ENCODE assay signal across 2 cellular contexts in the genomic region with DNA sequence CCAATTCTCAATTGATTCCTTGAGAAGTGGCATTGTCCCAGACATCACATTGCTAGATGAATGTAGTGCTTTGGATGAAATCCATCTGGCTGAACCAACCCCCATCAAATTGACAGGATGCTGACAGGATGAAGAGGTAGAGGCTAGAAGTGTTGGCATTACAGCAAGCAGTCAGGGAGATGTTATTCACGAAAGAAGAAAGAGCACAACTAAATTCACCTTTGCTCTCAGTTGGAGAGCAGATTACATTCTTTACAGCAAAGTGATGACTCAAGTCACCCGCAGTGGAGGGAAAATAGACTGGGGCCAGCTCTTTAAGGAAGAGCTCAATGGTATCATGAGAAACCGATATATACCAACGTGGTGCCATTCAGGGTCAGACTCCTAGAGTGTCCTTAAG.
TF ChIP-seq lines count a peak whose summit lies in the region.

No MANE protein-coding gene starts in this region.

TF ChIP-seq in SK-N-SH treated with all-trans-retinoic acid at 6 μM for 48 hours, 23 proteins besides CTCF, POLR2A, EP300 and RAD21:
- no peak for TF ChIP-seq TOX (CRISPR knock-in tag; IDR thresholded peaks at IDR 0.05; ENCODE audit: borderline replicate concordance)
- no peak for TF ChIP-seq POU6F1 (CRISPR knock-in tag; IDR thresholded peaks at IDR 0.05; ENCODE audit: borderline replicate concordance, low read depth)
- no peak for TF ChIP-seq BACH2 (CRISPR knock-in tag; IDR thresholded peaks at IDR 0.05; ENCODE audit: borderline replicate concordance)
- no peak for TF ChIP-seq ZNF70 (CRISPR knock-in tag; IDR thresholded peaks at IDR 0.05)
- TF ChIP-seq ESRRG (CRISPR knock-in tag; IDR thresholded peaks at IDR 0.05): no peak
- TF ChIP-seq PPARA (CRISPR knock-in tag; IDR thresholded peaks at IDR 0.05; ENCODE audit: borderline replicate concordance): no peak
- TF ChIP-seq ZFP3 (CRISPR knock-in tag; IDR thresholded peaks at IDR 0.05): no peak
- TF ChIP-seq ZNF8 (CRISPR knock-in tag; IDR thresholded peaks at IDR 0.05): no peak
- no peak for TF ChIP-seq CREB5 (CRISPR knock-in tag; IDR thresholded peaks at IDR 0.05; ENCODE audit: low read depth)
- no peak for TF ChIP-seq OSR1 (CRISPR knock-in tag; IDR thresholded peaks at IDR 0.05)
- TF ChIP-seq, protein P1, sequence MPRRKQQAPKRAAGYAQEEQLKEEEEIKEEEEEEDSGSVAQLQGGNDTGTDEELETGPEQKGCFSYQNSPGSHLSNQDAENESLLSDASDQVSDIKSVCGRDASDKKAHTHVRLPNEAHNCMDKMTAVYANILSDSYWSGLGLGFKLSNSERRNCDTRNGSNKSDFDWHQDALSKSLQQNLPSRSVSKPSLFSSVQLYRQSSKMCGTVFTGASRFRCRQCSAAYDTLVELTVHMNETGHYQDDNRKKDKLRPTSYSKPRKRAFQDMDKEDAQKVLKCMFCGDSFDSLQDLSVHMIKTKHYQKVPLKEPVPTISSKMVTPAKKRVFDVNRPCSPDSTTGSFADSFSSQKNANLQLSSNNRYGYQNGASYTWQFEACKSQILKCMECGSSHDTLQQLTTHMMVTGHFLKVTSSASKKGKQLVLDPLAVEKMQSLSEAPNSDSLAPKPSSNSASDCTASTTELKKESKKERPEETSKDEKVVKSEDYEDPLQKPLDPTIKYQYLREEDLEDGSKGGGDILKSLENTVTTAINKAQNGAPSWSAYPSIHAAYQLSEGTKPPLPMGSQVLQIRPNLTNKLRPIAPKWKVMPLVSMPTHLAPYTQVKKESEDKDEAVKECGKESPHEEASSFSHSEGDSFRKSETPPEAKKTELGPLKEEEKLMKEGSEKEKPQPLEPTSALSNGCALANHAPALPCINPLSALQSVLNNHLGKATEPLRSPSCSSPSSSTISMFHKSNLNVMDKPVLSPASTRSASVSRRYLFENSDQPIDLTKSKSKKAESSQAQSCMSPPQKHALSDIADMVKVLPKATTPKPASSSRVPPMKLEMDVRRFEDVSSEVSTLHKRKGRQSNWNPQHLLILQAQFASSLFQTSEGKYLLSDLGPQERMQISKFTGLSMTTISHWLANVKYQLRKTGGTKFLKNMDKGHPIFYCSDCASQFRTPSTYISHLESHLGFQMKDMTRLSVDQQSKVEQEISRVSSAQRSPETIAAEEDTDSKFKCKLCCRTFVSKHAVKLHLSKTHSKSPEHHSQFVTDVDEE (CRISPR knock-in tag; IDR thresholded peaks at IDR 0.05): no peak
- TF ChIP-seq, protein P2, sequence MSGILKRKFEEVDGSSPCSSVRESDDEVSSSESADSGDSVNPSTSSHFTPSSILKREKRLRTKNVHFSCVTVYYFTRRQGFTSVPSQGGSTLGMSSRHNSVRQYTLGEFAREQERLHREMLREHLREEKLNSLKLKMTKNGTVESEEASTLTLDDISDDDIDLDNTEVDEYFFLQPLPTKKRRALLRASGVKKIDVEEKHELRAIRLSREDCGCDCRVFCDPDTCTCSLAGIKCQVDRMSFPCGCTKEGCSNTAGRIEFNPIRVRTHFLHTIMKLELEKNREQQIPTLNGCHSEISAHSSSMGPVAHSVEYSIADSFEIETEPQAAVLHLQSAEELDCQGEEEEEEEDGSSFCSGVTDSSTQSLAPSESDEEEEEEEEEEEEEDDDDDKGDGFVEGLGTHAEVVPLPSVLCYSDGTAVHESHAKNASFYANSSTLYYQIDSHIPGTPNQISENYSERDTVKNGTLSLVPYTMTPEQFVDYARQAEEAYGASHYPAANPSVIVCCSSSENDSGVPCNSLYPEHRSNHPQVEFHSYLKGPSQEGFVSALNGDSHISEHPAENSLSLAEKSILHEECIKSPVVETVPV (CRISPR knock-in tag; IDR thresholded peaks at IDR 0.05): no peak
- TF ChIP-seq ZNF565 (CRISPR knock-in tag; conservative IDR thresholded peaks at IDR 0.05; ENCODE audit: low read depth): no peak
- TF ChIP-seq ISL1 (CRISPR knock-in tag; IDR thresholded peaks at IDR 0.05): no peak
- no peak for TF ChIP-seq TCF4 (CRISPR knock-in tag; IDR thresholded peaks at IDR 0.05; ENCODE audit: borderline replicate concordance)
- no peak for TF ChIP-seq CSDC2 (CRISPR knock-in tag; IDR thresholded peaks at IDR 0.05)
- no peak for TF ChIP-seq ZFP30 (CRISPR knock-in tag; IDR thresholded peaks at IDR 0.05)

TF ChIP-seq in SK-N-SH, 30 proteins besides CTCF, POLR2A, EP300 and RAD21:
- TF ChIP-seq RCOR1 (IDR thresholded peaks at IDR 0.05; ENCODE audit: low read length) (no peak), MEF2A (IDR thresholded peaks at IDR 0.05; ENCODE audit: borderline replicate concordance, low read depth) (no peak), NRF1 (IDR thresholded peaks at IDR 0.05; ENCODE audit: low read depth, low read length) (no peak), JUND (IDR thresholded peaks at IDR 0.05) (no peak), RXRA (IDR thresholded peaks at IDR 0.05; ENCODE audit: borderline replicate concordance, low read depth) (no peak), PBX3 (IDR thresholded peaks at IDR 0.05) (no peak), ELF1 (IDR thresholded peaks at IDR 0.05) (no peak), NFIC (IDR thresholded peaks at IDR 0.05; ENCODE audit: borderline replicate concordance) (no peak), POLR2AphosphoS5 (IDR thresholded peaks at IDR 0.05; ENCODE audit: low read depth, low read length) (no peak), GATA2 (CRISPR knock-in tag; IDR thresholded peaks at IDR 0.05) (no peak), SMC3 (IDR thresholded peaks at IDR 0.05; ENCODE audit: low read depth, low read length) (no peak), TEAD4 (IDR thresholded peaks at IDR 0.05; ENCODE audit: borderline replicate concordance, insufficient read depth) (no peak), MAX (IDR thresholded peaks at IDR 0.05; ENCODE audit: low read depth) (no peak)
- TF ChIP-seq, protein P3, sequence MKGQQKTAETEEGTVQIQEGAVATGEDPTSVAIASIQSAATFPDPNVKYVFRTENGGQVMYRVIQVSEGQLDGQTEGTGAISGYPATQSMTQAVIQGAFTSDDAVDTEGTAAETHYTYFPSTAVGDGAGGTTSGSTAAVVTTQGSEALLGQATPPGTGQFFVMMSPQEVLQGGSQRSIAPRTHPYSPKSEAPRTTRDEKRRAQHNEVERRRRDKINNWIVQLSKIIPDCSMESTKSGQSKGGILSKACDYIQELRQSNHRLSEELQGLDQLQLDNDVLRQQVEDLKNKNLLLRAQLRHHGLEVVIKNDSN (IDR thresholded peaks at IDR 0.05; ENCODE audit: borderline replicate concordance, low read depth): no peak
- TF ChIP-seq, protein P4, sequence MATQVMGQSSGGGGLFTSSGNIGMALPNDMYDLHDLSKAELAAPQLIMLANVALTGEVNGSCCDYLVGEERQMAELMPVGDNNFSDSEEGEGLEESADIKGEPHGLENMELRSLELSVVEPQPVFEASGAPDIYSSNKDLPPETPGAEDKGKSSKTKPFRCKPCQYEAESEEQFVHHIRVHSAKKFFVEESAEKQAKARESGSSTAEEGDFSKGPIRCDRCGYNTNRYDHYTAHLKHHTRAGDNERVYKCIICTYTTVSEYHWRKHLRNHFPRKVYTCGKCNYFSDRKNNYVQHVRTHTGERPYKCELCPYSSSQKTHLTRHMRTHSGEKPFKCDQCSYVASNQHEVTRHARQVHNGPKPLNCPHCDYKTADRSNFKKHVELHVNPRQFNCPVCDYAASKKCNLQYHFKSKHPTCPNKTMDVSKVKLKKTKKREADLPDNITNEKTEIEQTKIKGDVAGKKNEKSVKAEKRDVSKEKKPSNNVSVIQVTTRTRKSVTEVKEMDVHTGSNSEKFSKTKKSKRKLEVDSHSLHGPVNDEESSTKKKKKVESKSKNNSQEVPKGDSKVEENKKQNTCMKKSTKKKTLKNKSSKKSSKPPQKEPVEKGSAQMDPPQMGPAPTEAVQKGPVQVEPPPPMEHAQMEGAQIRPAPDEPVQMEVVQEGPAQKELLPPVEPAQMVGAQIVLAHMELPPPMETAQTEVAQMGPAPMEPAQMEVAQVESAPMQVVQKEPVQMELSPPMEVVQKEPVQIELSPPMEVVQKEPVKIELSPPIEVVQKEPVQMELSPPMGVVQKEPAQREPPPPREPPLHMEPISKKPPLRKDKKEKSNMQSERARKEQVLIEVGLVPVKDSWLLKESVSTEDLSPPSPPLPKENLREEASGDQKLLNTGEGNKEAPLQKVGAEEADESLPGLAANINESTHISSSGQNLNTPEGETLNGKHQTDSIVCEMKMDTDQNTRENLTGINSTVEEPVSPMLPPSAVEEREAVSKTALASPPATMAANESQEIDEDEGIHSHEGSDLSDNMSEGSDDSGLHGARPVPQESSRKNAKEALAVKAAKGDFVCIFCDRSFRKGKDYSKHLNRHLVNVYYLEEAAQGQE (IDR thresholded peaks at IDR 0.05; ENCODE audit: low read depth, low read length): no peak
